In genomic region chr19:18815673-18816072, GRCh38 we compare ENCODE assay signal across 30 cellular contexts. TPM values are rescaled to one million over a fixed set of nuclear protein-coding genes. Genes with fewer than 3 reads are reported as not detected.
"Had no signal": no experiment of that assay in that cellular context is flagged by ENCODE, and none has a peak within 500 bp of the region (broad histone marks: within the 10 kb centered on the region; RNA-seq: fewer than 3 reads in every experiment).

No MANE protein-coding gene starts in this region.

- H3K4me3 ChIP-seq: colonic mucosa, gastroesophageal sphincter, heart right ventricle, lower lobe of right lung, ovary, psoas muscle, testis, tibial artery had no signal

- H3K9me3 ChIP-seq: colonic mucosa, gastroesophageal sphincter, heart right ventricle, lower lobe of right lung, ovary, psoas muscle, testis, tibial artery had no signal

- H3K36me3 ChIP-seq: colonic mucosa, gastroesophageal sphincter, heart right ventricle, lower lobe of right lung, ovary, tibial artery had no signal

- H3K4me1 ChIP-seq: colonic mucosa, foreskin keratinocyte, gastroesophageal sphincter, heart right ventricle, lower lobe of right lung, psoas muscle, testis had no signal

- DNase-seq: colonic mucosa; effector CD8-positive, alpha-beta T cell; endodermal cell; foreskin keratinocyte; glutamatergic neuron; heart right ventricle; hippocampal formation; islet precursor cell; left ventricle myocardium superior; lower lobe of right lung; naive thymus-derived CD8-positive, alpha-beta T cell; nephron progenitor cell; occipital lobe; ovary; posterior cingulate gyrus; psoas muscle; small intestine; stimulated activated CD4-positive, alpha-beta T cell treated with anti-CD3 and anti-CD28 coated beads, Interleukin-12 subunit alpha, Interleukin-12 subunit beta, amount 100 ng/mL, for 4 hours; stimulated activated CD4-positive, alpha-beta T cell treated with anti-CD3 and anti-CD28 coated beads, Interleukin-1b, Interleukin-23, amount 100 ng/mL, for 48 hours; stimulated activated CD4-positive, alpha-beta T cell treated with anti-CD3 and anti-CD28 coated beads, Interleukin-4, amount 100 ng/mL, for 1 hour; stimulated activated CD8-positive, alpha-beta memory T cell treated with anti-CD3 and anti-CD28 coated beads, Interleukin-4, amount 100 ng/mL, for 48 hours; stimulated activated naive CD8-positive, alpha-beta T cell treated with anti-CD3 and anti-CD28 coated beads, Interleukin-15, Interleukin-2, amounts not matched to agents 100 U/mL and 50 U/mL, for 24 hours; substantia nigra; testis; tibial artery had no signal

- H3K27ac ChIP-seq: colonic mucosa, epithelial cell of prostate, foreskin keratinocyte, gastroesophageal sphincter, heart right ventricle, lower lobe of right lung, ovary, psoas muscle, testis, tibial artery had no signal

- H3K27me3 ChIP-seq: colonic mucosa, gastroesophageal sphincter, ovary, testis, tibial artery had no signal

- ATAC-seq: esophagus mucosa; foreskin keratinocyte; gastroesophageal sphincter; heart right ventricle; left ventricle myocardium superior; lower lobe of right lung; naive thymus-derived CD8-positive, alpha-beta T cell; psoas muscle; right cardiac atrium; stimulated activated naive CD8-positive, alpha-beta T cell treated with anti-CD3 and anti-CD28 coated beads, Interleukin-15, Interleukin-2, amounts not matched to agents 100 U/mL and 50 U/mL, for 24 hours had no signal

RNA-seq across cellular contexts. Expression of gene COMP, which starts 24.6 kb away (rescaled TPM):
- total RNA-seq: endodermal cell; foreskin keratinocyte; left ventricle myocardium superior; myocyte; naive thymus-derived CD8-positive, alpha-beta T cell; occipital lobe had no signal
- polyA plus RNA-seq: foreskin keratinocyte; naive thymus-derived CD8-positive, alpha-beta T cell had no signal
